In genomic region chr1:23126200-23126599, GRCh38 we compare ENCODE assay signal across 16 cellular contexts.
"Had no signal": no experiment of that assay in that cellular context is flagged by ENCODE, and none has a peak within 500 bp of the region (broad histone marks: within the 10 kb centered on the region; RNA-seq: fewer than 3 reads in every experiment).

No MANE protein-coding gene starts in this region.

- H3K36me3 ChIP-seq: left ventricle myocardium inferior, thyroid gland, WERI-Rb-1 had no signal

- DNase-seq: activated CD4-positive, alpha-beta T cell treated with anti-CD3 and anti-CD28 coated beads for 4 hours; activated CD8-positive, alpha-beta memory T cell treated with anti-CD3 and anti-CD28 coated beads, Interleukin-2, amount 50 U/mL, for 48 hours; activated CD8-positive, alpha-beta T cell treated with anti-CD3 and anti-CD28 coated beads, Interleukin-2, amount 10 ng/mL, durations not matched to agents 7 days and 5 days; activated naive CD4-positive, alpha-beta T cell treated with anti-CD3 and anti-CD28 coated beads for 36 hours; body of pancreas; cerebellar nuclear complex; islet precursor cell; left ventricle myocardium inferior; mesendoderm; stimulated activated CD4-positive, alpha-beta T cell treated with anti-CD3 and anti-CD28 coated beads, Interleukin-4, amount 100 ng/mL, for 4 hours; SW 1271; T-helper 9 cell; thyroid gland; WERI-Rb-1 had no signal

- H3K27ac Mint-ChIP-seq: activated CD8-positive, alpha-beta T cell treated with anti-CD3 and anti-CD28 coated beads, Interleukin-2, amount 10 ng/mL, durations not matched to agents 7 days and 5 days; activated naive CD4-positive, alpha-beta T cell treated with anti-CD3 and anti-CD28 coated beads for 36 hours had no signal

- H2AFZ ChIP-seq: parathyroid adenoma had no signal

- H3K9me3 ChIP-seq: body of pancreas, left ventricle myocardium inferior, thyroid gland had no signal

- H3K27me3 ChIP-seq: body of pancreas, thyroid gland had no signal

- H3K4me3 Mint-ChIP-seq: activated CD8-positive, alpha-beta T cell treated with anti-CD3 and anti-CD28 coated beads, Interleukin-2, amount 10 ng/mL, durations not matched to agents 7 days and 5 days; activated naive CD4-positive, alpha-beta T cell treated with anti-CD3 and anti-CD28 coated beads for 36 hours; neural crest cell had no signal

- H3K9me3 Mint-ChIP-seq: activated naive CD4-positive, alpha-beta T cell treated with anti-CD3 and anti-CD28 coated beads for 36 hours; neural crest cell had no signal

- H3K4me3 ChIP-seq: body of pancreas, left ventricle myocardium inferior, thyroid gland had no signal

- ATAC-seq: activated CD8-positive, alpha-beta T cell treated with anti-CD3 and anti-CD28 coated beads, Interleukin-2, amount 10 ng/mL, durations not matched to agents 7 days and 5 days; body of pancreas had no signal

- H3K27ac ChIP-seq: body of pancreas, left ventricle myocardium inferior, parathyroid adenoma, thyroid gland, WERI-Rb-1 had no signal
